ENCODE assay signal across 8 cellular contexts in the genomic region with DNA sequence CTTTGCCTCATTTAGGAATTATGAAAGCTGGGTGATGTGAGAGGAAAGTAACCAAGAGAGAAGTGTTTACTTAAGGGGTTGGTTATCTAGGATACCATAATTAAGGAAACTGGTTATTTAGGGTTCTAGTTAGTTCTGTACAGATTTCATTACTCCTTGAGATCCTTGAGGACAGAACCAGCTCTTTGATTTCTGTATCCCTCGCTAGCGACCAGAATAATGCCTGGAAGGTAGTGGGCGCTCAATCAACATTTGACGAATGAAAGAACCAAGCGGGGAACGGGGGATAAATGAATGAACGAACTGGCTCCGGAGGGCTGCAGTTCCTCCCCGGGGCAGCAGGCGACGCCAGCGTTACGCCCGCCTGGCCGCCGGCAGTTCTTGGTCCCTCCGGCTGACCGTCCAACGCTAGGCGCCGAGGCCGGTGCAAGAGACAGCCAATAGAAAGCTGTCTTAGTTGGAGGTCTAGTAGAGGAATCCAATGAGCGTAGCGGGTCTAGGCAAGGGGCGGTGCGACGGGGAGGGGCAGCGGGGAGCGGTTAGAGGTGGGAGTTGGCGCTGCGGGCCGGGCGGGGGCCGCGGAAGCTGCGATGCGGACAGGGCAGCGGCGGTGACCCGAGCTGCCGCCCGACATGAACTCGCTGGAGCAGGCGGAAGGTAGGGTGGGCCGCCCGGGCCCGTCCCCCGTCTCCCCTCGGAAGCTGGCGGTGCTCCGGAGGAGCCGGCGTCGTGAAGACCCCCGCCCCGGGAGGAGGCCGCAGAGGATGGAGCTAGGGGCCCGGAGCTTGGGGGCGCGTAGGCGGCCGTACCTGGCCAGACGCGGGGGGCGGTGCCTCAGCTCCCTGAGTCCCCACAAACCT. TPM values are rescaled to one million over a fixed set of nuclear protein-coding genes. Genes with fewer than 3 reads are reported as not detected.
A peak's percentile ranks its signal among the peaks of the same experiment; 100 is the strongest.
DNase-seq lines count a peak whose midpoint lies in the region; FAIRE-seq and TF ChIP-seq lines count a peak whose summit lies in the region.

A gene with protein sequence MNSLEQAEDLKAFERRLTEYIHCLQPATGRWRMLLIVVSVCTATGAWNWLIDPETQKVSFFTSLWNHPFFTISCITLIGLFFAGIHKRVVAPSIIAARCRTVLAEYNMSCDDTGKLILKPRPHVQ (plus strand): TSS at position 542 of the 860 bp plus-strand sequence. CDS start 91 bp downstream, at position 633.

- H3K4me1 ChIP-seq in neutrophil (ENCODE audit: control insufficient read depth in 1 of 2, insufficient read depth in 1 of 2, low read depth in 1 of 2, low read length in 1 of 2) = peaks cover 21% of the 10 kb centered on the region in 2 experiments

- peaks cover 6% of the 10 kb centered on the region for H3K27me3 ChIP-seq in neutrophil

- H3K9me3 ChIP-seq in neutrophil = no peaks in the 10 kb centered on the region

- peak; percentile 91 for DNase-seq in HFF-Myc (ENCODE audit: extremely low read depth, low read depth)
- peak; percentile 96 for DNase-seq in MV-4-11 (lab: John Stamatoyannopoulos, UW)
- peak; percentile 96 for DNase-seq in SK-MEL-5 (ENCODE audit: low read depth, low spot score)
- DNase-seq in activated naive CD4-positive, alpha-beta T cell treated with Interleukin-2 at 50 U/mL for 16 hours = peak; percentile 94
- DNase-seq in frontal cortex (ENCODE audit: low spot score in 2 of 2) = peak; percentile 94 to 96
- DNase-seq in substantia nigra (lab: John Stamatoyannopoulos, UW) = peak; percentile 57 to 97 (median 91)

- H3K27ac ChIP-seq in neutrophil (peak within 1 kb of the TSS; percentile 90), substantia nigra (ENCODE audit: low read depth, low read length, poor library complexity, severe bottlenecking) (peak within 1 kb of the TSS; percentile 71)

- in situ Hi-C loops in SK-MEL-5 (cut with HindIII; ENCODE audit: low pct_unique_long_range_greater_than_20kb, low sequenced_read_pairs) = no loop called here

- FAIRE-seq in frontal cortex (lab: Jason Lieb, UNC) = peak; percentile 6

- peak within 1 kb of the TSS; percentile 98 for H3K4me3 ChIP-seq in GM08714 (ENCODE audit: low read length)
- H3K4me3 ChIP-seq in HFF-Myc (replicated peaks; ENCODE audit: low read depth, low read length) = peak within 1 kb of the TSS; percentile 75
- H3K4me3 ChIP-seq in neutrophil (ENCODE audit: low read depth in 1 of 2, low read length in 1 of 2) = peak within 1 kb of the TSS; percentile 95

- H3K36me3 ChIP-seq in neutrophil = peaks cover 20% of the 10 kb centered on the region

- peak; percentile 100 for TF ChIP-seq CTCF in HFF-Myc (IDR thresholded peaks at IDR 0.05; ENCODE audit: low read depth, low read length, missing control alignments)
- TF ChIP-seq CTCF in neutrophil (IDR thresholded peaks at IDR 0.05) = peak; percentile 100

RNA-seq across cellular contexts. Expression of the gene that starts here (rescaled TPM):
- total RNA-seq in SK-MEL-5 (2014; rRNA removed; shearing (Covaris generic)) = 21.8 and 25.2 TPM in 2 replicates
- polyA plus RNA-seq in SK-MEL-5 (2015; cell fraction: cytosol; rRNA removed) = 17.4 and 19.4 TPM in 2 replicates
- polyA plus RNA-seq in SK-MEL-5 (2015; cell fraction: nucleus; rRNA removed) = 37.4 and 41.6 TPM in 2 replicates
- total RNA-seq in frontal cortex = 74.6 TPM

Comparison
In these comparisons a context has a peak if more than half of its experiments do, and no peak if none do; other contexts are left out.
1. Peak in every context shown above with its lines: DNase-seq, H3K4me3 ChIP-seq and H3K27ac ChIP-seq.